Comparison of ENCODE assay signal across 14 cellular contexts in the genomic region with DNA sequence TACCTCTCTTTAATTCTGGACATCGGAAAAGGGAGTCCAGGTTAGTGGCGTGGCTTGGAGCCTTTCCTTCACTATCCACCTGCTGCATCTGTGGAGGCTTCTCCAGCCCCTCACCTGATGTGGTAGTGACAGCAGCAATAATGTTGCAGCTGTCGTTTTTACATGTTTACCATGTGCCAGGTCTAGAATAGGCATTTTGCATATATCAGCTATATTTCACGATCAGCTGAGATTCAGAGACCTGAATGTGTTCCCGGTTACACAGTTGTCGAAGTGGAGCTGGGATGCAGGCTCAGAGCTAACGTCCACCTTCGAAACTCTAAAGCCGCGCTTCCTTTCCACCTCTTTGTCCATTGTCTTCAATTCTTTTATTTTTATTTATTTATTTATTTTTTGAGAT.
DNase-seq lines count a peak whose midpoint lies in the region; ATAC-seq and TF ChIP-seq lines count a peak whose summit lies in the region.
"Had no signal": no experiment of that assay in that cellular context is flagged by ENCODE, and none has a peak within 500 bp of the region (broad histone marks: within the 10 kb centered on the region; RNA-seq: fewer than 3 reads in every experiment).

No MANE protein-coding gene starts in this region.

- intact Hi-C loops in ascending aorta (cut with DNase I), result loop anchor here (10.0 kb wide), 1 partner anchor 247 kb away; the partner anchor contains the start of gene GPR19

- H3K4me3 ChIP-seq in BLaER1 (no peak overlapping the region), ascending aorta (no peak overlapping the region)
- H3K4me3 ChIP-seq: K562 had no signal

- H3K9me3 ChIP-seq in BLaER1 (no peaks in the 10 kb centered on the region), KOPT-K1 (ENCODE audit: insufficient read depth, low read length, poor library complexity, severe bottlenecking) (no peaks in the 10 kb centered on the region), ascending aorta (no peaks in the 10 kb centered on the region)

- TF ChIP-seq CTCF in ascending aorta (IDR thresholded peaks at IDR 0.05), result no peak

- H3K27me3 ChIP-seq in BLaER1, result no peaks in the 10 kb centered on the region
- H3K27me3 ChIP-seq in ascending aorta, result no peaks in the 10 kb centered on the region

- DNase-seq in ascending aorta (ENCODE audit: low spot score in 2 of 2), result no peak
- no peak for DNase-seq in HCEC 1CT
- DNase-seq: AML-193; Calu3; CD8-positive, alpha-beta T cell; DMS79 treated with DMSO at 0.1 percent for 48 hours; GF-D8; GOT3; H7 had no signal

- H3K9ac ChIP-seq in BLaER1, result no peak overlapping the region

- H3K4me1 ChIP-seq in BLaER1 (peaks cover 21% of the 10 kb centered on the region), ascending aorta (peaks cover 0 to 26% of the 10 kb centered on the region in 2 donors)

- H4K20me1 ChIP-seq in BLaER1, result no peaks in the 10 kb centered on the region

- H3K27ac ChIP-seq in BLaER1 (no peak overlapping the region), KOPT-K1 (ENCODE audit: low read depth, low read length, poor library complexity, severe bottlenecking) (peak overlapping the region; percentile 61), ascending aorta (peak overlapping the region; percentile 36 to 52)

- H3K36me3 ChIP-seq in BLaER1 (no peaks in the 10 kb centered on the region), KOPT-K1 (ENCODE audit: insufficient read depth, low read length) (no peaks in the 10 kb centered on the region), ascending aorta (no peaks in the 10 kb centered on the region)

- ATAC-seq in HG03521 (IDR thresholded peaks at IDR 0.05; ENCODE audit: unreplicated experiment) (no peak), HG02610 (IDR thresholded peaks at IDR 0.05; ENCODE audit: unreplicated experiment) (no peak)
- ATAC-seq: CD8-positive, alpha-beta T cell; K562 had no signal

- peak overlapping the region; percentile 52; the same call in 1 of the 2 replicates for H3K4me2 ChIP-seq in BLaER1
